In genomic region chr14:94031161-94031875, GRCh38 we compare ENCODE assay signal across 10 cellular contexts. TPM values are rescaled to one million over a fixed set of nuclear protein-coding genes. Genes with fewer than 3 reads are reported as not detected.
"Had no signal": no experiment of that assay in that cellular context is flagged by ENCODE, and none has a peak within 500 bp of the region (broad histone marks: within the 10 kb centered on the region; RNA-seq: fewer than 3 reads in every experiment).

No MANE protein-coding gene starts in this region.

- H3K4me1 ChIP-seq: HAP-1 had no signal

- H3K9ac ChIP-seq: GM23248 had no signal

- ATAC-seq: HCT116 had no signal

- H3K27ac ChIP-seq: GM23248 had no signal

- H3K4me3 Mint-ChIP-seq: HFFc6, IgD-negative memory B cell had no signal

- DNase-seq: GM23248, GOT3, H7, HFFc6, KBM-7 had no signal

- H3K36me3 ChIP-seq: HAP-1 had no signal

- H3K9me3 ChIP-seq: HAP-1 had no signal

- H3K4me3 ChIP-seq: GM23248, HAP-1 had no signal

- H2AFZ ChIP-seq: GM23248 had no signal

- H3K27me3 Mint-ChIP-seq: IgD-negative memory B cell had no signal

- H3K9me3 Mint-ChIP-seq: HFFc6, IgD-negative memory B cell had no signal

- H3K27ac Mint-ChIP-seq: HFFc6 had no signal

RNA-seq across cellular contexts. Expression of gene CCDC197, which starts 34.2 kb away (rescaled TPM):
- total RNA-seq: GM23248, H4, H7, HFFc6, HT-29 had no signal
- polyA plus RNA-seq: GM23248, IgD-negative memory B cell had no signal

RNA-seq across cellular contexts. Expression of gene ASB2, which starts 54.9 kb away (rescaled TPM):
- total RNA-seq: GM23248, H4, HFFc6 had no signal
